In genomic region chr19:590396-590745, GRCh38 we compare ENCODE assay signal across 8 cellular contexts. TPM values are rescaled to one million over a fixed set of nuclear protein-coding genes. Genes with fewer than 3 reads are reported as not detected.
A peak's percentile ranks its signal among the peaks of the same experiment; 100 is the strongest.
DNase-seq lines count a peak whose midpoint lies in the region; TF ChIP-seq lines count a peak whose summit lies in the region.

No MANE protein-coding gene starts in this region.

- TF ChIP-seq CTCF in brain microvascular endothelial cell (IDR thresholded peaks at IDR 0.05; ENCODE audit: low read depth, low read length, missing control alignments): no peak
- TF ChIP-seq CTCF in neural cell (IDR thresholded peaks at IDR 0.05; ENCODE audit: poor library complexity, severe bottlenecking): no peak

- in situ Hi-C loops in brain microvascular endothelial cell (cut with HindIII; ENCODE audit: low pct_ligation_motif_present, low sequenced_read_pairs): no loop called here

- no peak overlapping the region for H2AFZ ChIP-seq in neural cell (ENCODE audit: low read depth, low read length)

- TF ChIP-seq RAD21 in neural cell (conservative IDR thresholded peaks at IDR 0.05): no peak

- no peak for TF ChIP-seq EP300 in neural cell (conservative IDR thresholded peaks at IDR 0.05; ENCODE audit: poor library complexity, severe bottlenecking)

- no peaks in the 10 kb centered on the region for H3F3A ChIP-seq in neural cell (ENCODE audit: insufficient read depth, low read length, poor library complexity, severe bottlenecking)

- H3K27ac ChIP-seq in brain microvascular endothelial cell (no peak overlapping the region), neural cell (ENCODE audit: low read length) (no peak overlapping the region)

- peak overlapping the region; percentile 21 for H3K9ac ChIP-seq in NT2/D1 (ENCODE audit: insufficient read length, low read depth)
- peak overlapping the region; percentile 57 for H3K9ac ChIP-seq in neural cell (ENCODE audit: low read length)

- DNase-seq in DMS53 (lab: John Stamatoyannopoulos, UW) (peak; percentile 68), DMS53 treated with DMSO at 0.1 percent for 48 hours (lab: John Stamatoyannopoulos, UW; ENCODE audit: unreplicated experiment) (no peak), NT2/D1 (ENCODE audit: low read depth, low spot score) (no peak), brain microvascular endothelial cell (no peak), posterior vena cava (ENCODE audit: low spot score) (no peak), amniotic stem cell (lab: John Stamatoyannopoulos, UW) (no peak), HT-29 (ENCODE audit: low spot score) (no peak)

- no peak overlapping the region for H3K4me2 ChIP-seq in neural cell (ENCODE audit: low read length)

- H3K9me3 ChIP-seq in NT2/D1 (ENCODE audit: insufficient read depth, low read length) (no peaks in the 10 kb centered on the region), neural cell (ENCODE audit: low read length) (no peaks in the 10 kb centered on the region)

- intact Hi-C loops in posterior vena cava (cut with DNase I): no loop called here

- H3K27me3 ChIP-seq in NT2/D1 (ENCODE audit: insufficient read depth, insufficient read length) (peaks cover 57% of the 10 kb centered on the region), brain microvascular endothelial cell (replicated peaks) (no peaks in the 10 kb centered on the region), neural cell (ENCODE audit: insufficient read depth, low read depth, low read length) (peaks cover 26% of the 10 kb centered on the region)

- H4K20me1 ChIP-seq in neural cell (ENCODE audit: insufficient read depth): peaks cover 9% of the 10 kb centered on the region

- H3K36me3 ChIP-seq in NT2/D1 (ENCODE audit: insufficient read depth, insufficient read length, low read length) (no peaks in the 10 kb centered on the region), brain microvascular endothelial cell (replicated peaks) (no peaks in the 10 kb centered on the region), neural cell (ENCODE audit: insufficient read depth, low read length) (no peaks in the 10 kb centered on the region)

- H3K79me2 ChIP-seq in neural cell (replicated peaks; ENCODE audit: insufficient read depth, low read length): no peaks in the 10 kb centered on the region

- peaks cover 36% of the 10 kb centered on the region for H3K4me1 ChIP-seq in NT2/D1 (ENCODE audit: insufficient read depth, insufficient read length)

- H3K9me2 ChIP-seq in neural cell (ENCODE audit: insufficient read depth, low read length): no peaks in the 10 kb centered on the region

- H3K4me3 ChIP-seq in NT2/D1 (ENCODE audit: insufficient read length, low read depth) (peak overlapping the region; percentile 32), brain microvascular endothelial cell (ENCODE audit: low read depth, low read length) (peak overlapping the region; percentile 20), neural cell (ENCODE audit: low read length) (peak overlapping the region; percentile 66)

TF ChIP-seq in neural cell, 6 proteins besides CTCF, POLR2A, EP300 and RAD21:
- no peak for TF ChIP-seq POLR2AphosphoS5 (IDR thresholded peaks at IDR 0.05)
- no peak for TF ChIP-seq SMC3 (conservative IDR thresholded peaks at IDR 0.05; ENCODE audit: poor library complexity)
- no peak for TF ChIP-seq EZH2 (IDR thresholded peaks at IDR 0.05; ENCODE audit: borderline replicate concordance, insufficient read depth, low read length, poor library complexity, severe bottlenecking)
- TF ChIP-seq MXI1 (conservative IDR thresholded peaks at IDR 0.05; ENCODE audit: poor library complexity, severe bottlenecking): no peak
- TF ChIP-seq REST (IDR thresholded peaks at IDR 0.05; ENCODE audit: borderline replicate concordance): no peak
- no peak for TF ChIP-seq TAF1 (IDR thresholded peaks at IDR 0.05; ENCODE audit: low read depth)

RNA-seq across cellular contexts. Expression of gene HCN2, which starts 0.7 kb away (rescaled TPM):
- 4.7 and 6.4 TPM in 2 replicates for polyA plus RNA-seq in neural cell
- 12.6 and 13.9 TPM in 2 replicates for polyA minus RNA-seq in neural cell
- under 1 TPM; 0.10 to 0.37 TPM for total RNA-seq in posterior vena cava
- total RNA-seq in HT-29 (2014; rRNA removed; shearing (Covaris generic)): 0.10 TPM in 1 of 2 replicates, not detected in the other

RNA-seq across cellular contexts. Expression of gene BSG, which starts 18.0 kb away (rescaled TPM):
- 209 and 214 TPM in 2 replicates for polyA plus RNA-seq in neural cell
- polyA minus RNA-seq in neural cell: 142 and 143 TPM in 2 replicates
- total RNA-seq in posterior vena cava: 100 to 1,000 TPM; 288 to 300 TPM
- 725 and 781 TPM in 2 replicates for total RNA-seq in HT-29 (2014; rRNA removed; shearing (Covaris generic))

RNA-seq across cellular contexts. Expression of gene POLRMT, which starts 43.0 kb away (rescaled TPM):
- polyA plus RNA-seq in neural cell: 28.3 TPM in 2 replicates
- 28.6 and 31.9 TPM in 2 replicates for polyA minus RNA-seq in neural cell
- total RNA-seq in posterior vena cava: 10 to 100 TPM; 25.6 to 30.7 TPM
- total RNA-seq in HT-29 (2014; rRNA removed; shearing (Covaris generic)): 74.3 and 89.6 TPM in 2 replicates

RNA-seq across cellular contexts. Expression of gene GZMM, which starts 46.5 kb away (rescaled TPM):
- polyA plus RNA-seq in neural cell: 0.38 and 0.72 TPM in 2 replicates
- not detected in 2 replicates for polyA minus RNA-seq in neural cell
- under 1 TPM; 0.74 to 0.76 TPM for total RNA-seq in posterior vena cava
- 0.31 TPM in 1 of 2 replicates, not detected in the other for total RNA-seq in HT-29 (2014; rRNA removed; shearing (Covaris generic))

RNA-seq across cellular contexts. Expression of gene FGF22, which starts 49.3 kb away (rescaled TPM):
- polyA plus RNA-seq in neural cell: 0.48 TPM in 1 of 2 replicates, not detected in the other
- polyA minus RNA-seq in neural cell: not detected in 2 replicates
- under 1 TPM in 1 of 2 donors, not detected in 1; 0.37 TPM for total RNA-seq in posterior vena cava
- total RNA-seq in HT-29 (2014; rRNA removed; shearing (Covaris generic)): 0.05 and 0.36 TPM in 2 replicates
